Comparison of ENCODE assay signal across 18 cellular contexts in the genomic region with DNA sequence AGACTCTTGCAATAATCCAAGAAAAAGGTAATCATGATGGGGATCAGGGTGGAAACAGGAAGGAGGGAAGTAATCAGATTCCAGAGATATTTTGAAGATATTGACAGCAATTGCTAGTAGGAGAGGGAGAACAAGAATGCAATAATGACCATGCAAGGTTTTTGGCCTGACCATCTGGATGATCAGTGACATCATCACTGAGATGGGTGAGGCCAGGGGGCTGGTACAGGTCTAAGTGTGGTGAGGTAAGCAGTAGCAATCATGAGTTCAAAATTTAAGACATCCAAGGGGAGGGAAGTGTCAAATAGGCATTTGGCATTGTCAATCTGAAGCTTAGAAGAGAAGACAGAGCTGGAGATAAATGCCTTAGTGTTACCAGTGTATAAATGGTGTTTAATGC. TPM values are rescaled to one million over a fixed set of nuclear protein-coding genes. Genes with fewer than 3 reads are reported as not detected.
DNase-seq lines count a peak whose midpoint lies in the region; ATAC-seq and TF ChIP-seq lines count a peak whose summit lies in the region.
"Had no signal": no experiment of that assay in that cellular context is flagged by ENCODE, and none has a peak within 500 bp of the region (broad histone marks: within the 10 kb centered on the region; RNA-seq: fewer than 3 reads in every experiment).

No MANE protein-coding gene starts in this region.

- DNase-seq in cardiac septum (ENCODE audit: low spot score) (peak; percentile 14), left cardiac atrium (no peak), islet precursor cell (peak; percentile 28), mesenteric fat pad (ENCODE audit: low spot score) (peak; percentile 9), RWPE1 (ENCODE audit: low spot score) (no peak), neuronal stem cell (ENCODE audit: low spot score) (no peak)
- no peak for DNase-seq in stimulated activated CD4-positive, alpha-beta T cell treated with anti-CD3 and anti-CD28 coated beads, Interleukin-12 subunit alpha, Interleukin-12 subunit beta, amount 100 ng/mL, for 4 hours
- DNase-seq: AML-193; Caco-2; Calu3; CD4-positive, alpha-beta T cell; CD8-positive, alpha-beta T cell; DMS79 treated with DMSO at 0.1 percent for 48 hours; GF-D8 had no signal

- no peak overlapping the region for H3K9ac ChIP-seq in neuronal stem cell (ENCODE audit: low read depth, low read length, poor library complexity)
- H3K9ac ChIP-seq: BLaER1 treated with 17β-estradiol and CSF1 and Interleukin-3, amounts not matched to agents 10 nM and 100 nM had no signal

- TF ChIP-seq CTCF in RWPE1 (conservative IDR thresholded peaks at IDR 0.05; ENCODE audit: low read depth) = no peak

- H3K27me3 ChIP-seq in neuronal stem cell (ENCODE audit: control insufficient read depth in 3 of 3, insufficient read depth in 3 of 3, low read depth in 1 of 3, low read length in 3 of 3) = peaks cover 0 to 4% (median 0%) of the 10 kb centered on the region in 3 experiments
- H3K27me3 ChIP-seq: BLaER1 treated with 17β-estradiol and CSF1 and Interleukin-3, amounts not matched to agents 10 nM and 100 nM had no signal

- ATAC-seq in left cardiac atrium = no peak
- ATAC-seq: A549; CD8-positive, alpha-beta T cell had no signal

- H3K14ac ChIP-seq in neuronal stem cell (ENCODE audit: low read length) = no peak overlapping the region

- H3K4me2 ChIP-seq in neuronal stem cell (ENCODE audit: insufficient read depth, low read length, poor library complexity, severe bottlenecking) = no peak overlapping the region
- H3K4me2 ChIP-seq: A549; BLaER1 treated with 17β-estradiol and CSF1 and Interleukin-3, amounts not matched to agents 10 nM and 100 nM had no signal

- H3K4me3 ChIP-seq in neuronal stem cell (ENCODE audit: low read length in 2 of 2) = no peak overlapping the region
- H3K4me3 ChIP-seq: A549; BLaER1 treated with 17β-estradiol and CSF1 and Interleukin-3, amounts not matched to agents 10 nM and 100 nM had no signal

- no peak overlapping the region for H3K18ac ChIP-seq in neuronal stem cell (ENCODE audit: low read length)

- no peak overlapping the region for H2BK5ac ChIP-seq in neuronal stem cell (ENCODE audit: low read length)

- H3K79me1 ChIP-seq in neuronal stem cell (ENCODE audit: low read depth, low read length) = no peaks in the 10 kb centered on the region

- no peak overlapping the region for H3K4ac ChIP-seq in neuronal stem cell (ENCODE audit: low read length)

- intact Hi-C loops in cardiac septum (cut with DNase I) = no loop called here
- intact Hi-C loops in left cardiac atrium (cut with DNase I) = no loop called here

- H2AFZ ChIP-seq in neuronal stem cell (ENCODE audit: low read length) = no peak overlapping the region

- no peak overlapping the region for H2AK5ac ChIP-seq in neuronal stem cell (ENCODE audit: low read depth, low read length)

- no peaks in the 10 kb centered on the region for H3K36me3 ChIP-seq in neuronal stem cell (replicated peaks in 1 of 2; ENCODE audit: control insufficient read depth in 2 of 2, insufficient read depth in 2 of 2, low read length in 2 of 2)
- H3K36me3 ChIP-seq: BLaER1 treated with 17β-estradiol and CSF1 and Interleukin-3, amounts not matched to agents 10 nM and 100 nM had no signal

- H4K91ac ChIP-seq in neuronal stem cell (ENCODE audit: low read depth, low read length, poor library complexity) = no peak overlapping the region

- H2BK15ac ChIP-seq in neuronal stem cell (ENCODE audit: low read length) = no peak overlapping the region

- peaks cover 0 to 4% of the 10 kb centered on the region in 2 donors for H3K4me1 ChIP-seq in neuronal stem cell (ENCODE audit: control insufficient read depth in 2 of 2, insufficient read depth in 1 of 2, low read depth in 1 of 2, low read length in 2 of 2)
- H3K4me1 ChIP-seq: BLaER1 treated with 17β-estradiol and CSF1 and Interleukin-3, amounts not matched to agents 10 nM and 100 nM; Caco-2 had no signal

- H4K8ac ChIP-seq in neuronal stem cell (ENCODE audit: low read depth, low read length) = no peak overlapping the region

- H3K27ac ChIP-seq in RWPE1 (no peak overlapping the region), neuronal stem cell (replicated peaks; ENCODE audit: low read length) (no peak overlapping the region)
- H3K27ac ChIP-seq: 22Rv1; A549; BLaER1 treated with 17β-estradiol and CSF1 and Interleukin-3, amounts not matched to agents 10 nM and 100 nM; C4-2B had no signal

- H3K23ac ChIP-seq in neuronal stem cell (ENCODE audit: low read depth, low read length, poor library complexity) = no peak overlapping the region

- CTCF ChIA-PET in RWPE1 (lab: Yijun Ruan, JAX) = interaction anchor here (0.6 kb wide), 1 partner anchor 67 kb away, joined by 3 read pairs; no protein-coding TSS in a partner anchor

- H2BK12ac ChIP-seq in neuronal stem cell (ENCODE audit: low read length) = no peak overlapping the region

- H3K9me3 ChIP-seq in neuronal stem cell (replicated peaks in 1 of 2; ENCODE audit: control insufficient read depth in 2 of 2, insufficient read depth in 1 of 2, low read depth in 1 of 2, low read length in 2 of 2) = no peaks in the 10 kb centered on the region
- H3K9me3 ChIP-seq: A549; BLaER1 treated with 17β-estradiol and CSF1 and Interleukin-3, amounts not matched to agents 10 nM and 100 nM; Caco-2 had no signal

- POLR2A ChIA-PET in RWPE1 (lab: Yijun Ruan, JAX; ENCODE audit: low non-redundant PET) = no interaction called here

- no peak overlapping the region for H2BK120ac ChIP-seq in neuronal stem cell (ENCODE audit: low read depth, low read length)

RNA-seq across cellular contexts. Expression of a gene that starts 24.8 kb away (rescaled TPM):
- 6.0 TPM for total RNA-seq in cardiac septum
- total RNA-seq in left cardiac atrium = 10 to 100 TPM; 11.1 to 13.2 TPM
- 47.4 TPM for total RNA-seq in mesenteric fat pad
- 7.4 TPM for polyA plus RNA-seq in neuronal stem cell (2013, experiment 1 of 2)
- 7.1 TPM for polyA plus RNA-seq in neuronal stem cell (2013, experiment 2 of 2)

Comparison
In these comparisons a context has a peak if more than half of its experiments do, and no peak if none do; other contexts are left out.
1. DNase-seq: peak in cardiac septum (single experiment), islet precursor cell (single experiment) and mesenteric fat pad (single experiment); none in left cardiac atrium (single experiment), RWPE1 (single experiment), neuronal stem cell (single experiment) and stimulated activated CD4-positive, alpha-beta T cell treated with anti-CD3 and anti-CD28 coated beads, Interleukin-12 subunit alpha, Interleukin-12 subunit beta, amount 100 ng/mL, for 4 hours (single experiment).